Comparison of ENCODE assay signal across 14 cellular contexts in the genomic region with DNA sequence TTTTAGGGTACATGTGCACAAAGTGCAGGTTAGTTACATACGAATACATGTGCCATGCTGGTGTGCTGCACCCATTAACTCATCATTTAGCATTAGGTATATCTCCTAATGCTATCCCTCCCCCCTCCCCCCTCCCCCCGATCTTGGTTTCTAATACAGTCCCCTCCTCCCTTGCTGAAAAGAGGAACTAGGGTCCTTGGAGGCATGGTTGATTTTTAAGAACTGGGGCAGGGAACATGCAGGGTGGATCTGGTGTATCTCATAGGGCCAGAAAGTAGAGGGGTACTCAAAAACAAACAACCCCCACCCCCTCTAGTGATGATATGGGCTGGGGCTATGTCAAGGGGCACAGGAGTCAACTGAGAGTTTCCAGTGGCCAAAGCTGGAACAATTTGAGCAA.
"Had no signal": no experiment of that assay in that cellular context is flagged by ENCODE, and none has a peak within 500 bp of the region (broad histone marks: within the 10 kb centered on the region; RNA-seq: fewer than 3 reads in every experiment).

No MANE protein-coding gene starts in this region.

- H3K4me1 ChIP-seq: esophagus muscularis mucosa, psoas muscle had no signal

- ATAC-seq: effector memory CD8-positive, alpha-beta T cell; gastrocnemius medialis; left lobe of liver; naive thymus-derived CD4-positive, alpha-beta T cell; psoas muscle; sciatic nerve had no signal

- H3K27me3 ChIP-seq: esophagus muscularis mucosa, gastrocnemius medialis had no signal

- H3K4me3 ChIP-seq: esophagus muscularis mucosa, gastrocnemius medialis, psoas muscle had no signal

- DNase-seq: effector memory CD8-positive, alpha-beta T cell; gastrocnemius medialis; glutamatergic neuron; islet precursor cell; mammary epithelial cell; naive thymus-derived CD4-positive, alpha-beta T cell; nephron progenitor cell; psoas muscle; stimulated activated naive CD4-positive, alpha-beta T cell treated with Interleukin-2 at 50 U/mL for 16 hours; trophoblast cell had no signal

- H3K9me3 ChIP-seq: gastrocnemius medialis had no signal

- H3K27ac ChIP-seq: epithelial cell of prostate, esophagus muscularis mucosa, gastrocnemius medialis, psoas muscle had no signal
